Comparison of ENCODE assay signal across 8 cellular contexts in genomic region chr16:2874584-2875362, GRCh38. TPM values are rescaled to one million over a fixed set of nuclear protein-coding genes. Genes with fewer than 3 reads are reported as not detected.
DNase-seq lines count a peak whose midpoint lies in the region; ATAC-seq and TF ChIP-seq lines count a peak whose summit lies in the region.

No MANE protein-coding gene starts in this region.

- H3K4me3 Mint-ChIP-seq in immature natural killer cell, result peak overlapping the region in 1 of 5 donors; percentile 38

- H3K27me3 Mint-ChIP-seq in immature natural killer cell (ENCODE audit: low read depth in 3 of 3), result peaks cover 0 to 12% (median 2%) of the 10 kb centered on the region in 3 donors

- H3K4me3 ChIP-seq in HEK293 (ENCODE audit: low read depth, low read length) (no peak overlapping the region), body of pancreas (no peak overlapping the region)

- H3K9me3 ChIP-seq in HEK293 (ENCODE audit: control insufficient read depth, insufficient read depth, low read depth, low read length) (no peaks in the 10 kb centered on the region), body of pancreas (no peaks in the 10 kb centered on the region)

- WGBS in body of pancreas, 2 donors, result 22 to 23% methylated on average over 35 of the region's 35 CpGs

- peak; percentile 99 for ATAC-seq in body of pancreas
- no peak for ATAC-seq in GM18861 (IDR thresholded peaks at IDR 0.05; ENCODE audit: unreplicated experiment)

- no peaks in the 10 kb centered on the region for H3K36me3 ChIP-seq in HEK293 (ENCODE audit: control insufficient read depth in 2 of 2, insufficient read depth in 1 of 2, low read length in 2 of 2)
- H3K36me3 ChIP-seq in body of pancreas (replicated peaks in 1 of 2; ENCODE audit: insufficient read depth in 1 of 2, low read depth in 2 of 2), result no peaks in the 10 kb centered on the region

- intact Hi-C loops in body of pancreas (cut with DNase I), result loop anchor here (5.0 kb wide), 1 partner anchor 38 kb away; the partner anchor contains the start of gene FLYWCH1

- H3K27ac Mint-ChIP-seq in immature natural killer cell, result peak overlapping the region in 1 of 6 donors; percentile 28

- no peaks in the 10 kb centered on the region for H3K27me3 ChIP-seq in body of pancreas

- H3K4me1 Mint-ChIP-seq in immature natural killer cell, result peaks cover 0 to 5% of the 10 kb centered on the region in 2 donors

- TF ChIP-seq POLR2A in body of pancreas (IDR thresholded peaks at IDR 0.05), result no peak

- DNase-seq in DMS79 treated with DMSO at 0.1 percent for 48 hours (lab: John Stamatoyannopoulos, UW) (peak; percentile 33), NCI-H2107 (lab: John Stamatoyannopoulos, UW) (peak; percentile 46), UCSD-AML1 (lab: John Stamatoyannopoulos, UW; ENCODE audit: unreplicated experiment) (peak; percentile 83), body of pancreas (peak; percentile 80 to 85 (median 83)), immature natural killer cell (peak; percentile 64 to 72 (median 70))
- DNase-seq in stimulated activated CD4-positive, alpha-beta T cell treated with anti-CD3 and anti-CD28 coated beads, Interleukin-15, amount 100 ng/mL, for 24 hours, result peak; percentile 81

- no peaks in the 10 kb centered on the region; the same call in 1 of the 2 replicates for H3K4me1 ChIP-seq in HEK293 (ENCODE audit: control insufficient read depth, insufficient read depth, low read length)
- H3K4me1 ChIP-seq in body of pancreas, result peaks cover 4% of the 10 kb centered on the region

- peak; percentile 95 for TF ChIP-seq CTCF in HEK293 (tag by site-specific recombination; IDR thresholded peaks at IDR 0.05)
- peak; percentile 91 to 99 (median 97) for TF ChIP-seq CTCF in body of pancreas (IDR thresholded peaks at IDR 0.05)

- CTCF ChIA-PET in HEK293 (lab: Yijun Ruan, JAX), result interaction anchor here (0.5 to 3.9 kb wide), 10 partner anchors 12 to 52 kb away, joined by 3 to 16 read pairs (median 3); no protein-coding TSS in a partner anchor

- H3K36me3 Mint-ChIP-seq in immature natural killer cell, result no peaks in the 10 kb centered on the region

- H3K27ac ChIP-seq in HEK293 (ENCODE audit: extremely low read depth, low read depth, low read length) (no peak overlapping the region), body of pancreas (no peak overlapping the region)

- POLR2A ChIA-PET in HEK293 (lab: Yijun Ruan, JAX), result interaction anchor here (1.1 kb wide), 1 partner anchor 31 kb away, joined by 4 read pairs; no protein-coding TSS in a partner anchor

- H3K9me3 Mint-ChIP-seq in immature natural killer cell, result no peaks in the 10 kb centered on the region

TF ChIP-seq in HEK293, 187 proteins besides CTCF, POLR2A, EP300 and RAD21 (continues in another document):
- TF ChIP-seq ZNF558 (tag by site-specific recombination; IDR thresholded peaks at IDR 0.05) (no peak), ZNF280D (tag by site-specific recombination; IDR thresholded peaks at IDR 0.05) (no peak), SCRT2 (tag by site-specific recombination; IDR thresholded peaks at IDR 0.05) (no peak), ZNF571 (tag by site-specific recombination; IDR thresholded peaks at IDR 0.05) (no peak), ZBTB10 (tag by site-specific recombination; IDR thresholded peaks at IDR 0.05) (no peak), ZNF521 (tag by site-specific recombination; IDR thresholded peaks at IDR 0.05) (no peak), ZNF335 (tag by site-specific recombination; conservative IDR thresholded peaks at IDR 0.05) (peak; percentile 55; the same call in 1 of the 2 replicates), ZNF239 (tag by site-specific recombination; IDR thresholded peaks at IDR 0.05) (no peak)
- TF ChIP-seq, protein P1, sequence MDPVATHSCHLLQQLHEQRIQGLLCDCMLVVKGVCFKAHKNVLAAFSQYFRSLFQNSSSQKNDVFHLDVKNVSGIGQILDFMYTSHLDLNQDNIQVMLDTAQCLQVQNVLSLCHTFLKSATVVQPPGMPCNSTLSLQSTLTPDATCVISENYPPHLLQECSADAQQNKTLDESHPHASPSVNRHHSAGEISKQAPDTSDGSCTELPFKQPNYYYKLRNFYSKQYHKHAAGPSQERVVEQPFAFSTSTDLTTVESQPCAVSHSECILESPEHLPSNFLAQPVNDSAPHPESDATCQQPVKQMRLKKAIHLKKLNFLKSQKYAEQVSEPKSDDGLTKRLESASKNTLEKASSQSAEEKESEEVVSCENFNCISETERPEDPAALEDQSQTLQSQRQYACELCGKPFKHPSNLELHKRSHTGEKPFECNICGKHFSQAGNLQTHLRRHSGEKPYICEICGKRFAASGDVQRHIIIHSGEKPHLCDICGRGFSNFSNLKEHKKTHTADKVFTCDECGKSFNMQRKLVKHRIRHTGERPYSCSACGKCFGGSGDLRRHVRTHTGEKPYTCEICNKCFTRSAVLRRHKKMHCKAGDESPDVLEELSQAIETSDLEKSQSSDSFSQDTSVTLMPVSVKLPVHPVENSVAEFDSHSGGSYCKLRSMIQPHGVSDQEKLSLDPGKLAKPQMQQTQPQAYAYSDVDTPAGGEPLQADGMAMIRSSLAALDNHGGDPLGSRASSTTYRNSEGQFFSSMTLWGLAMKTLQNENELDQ (tag by site-specific recombination; IDR thresholded peaks at IDR 0.05; ENCODE audit: low read depth), result no peak

RNA-seq across cellular contexts. Expression of gene FLYWCH2, which starts 8.2 kb away (rescaled TPM):
- total RNA-seq in body of pancreas, result 10 to 100 TPM; 23.6 to 49.1 TPM
- polyA plus RNA-seq in immature natural killer cell, result 10 to 100 TPM; 15.9 to 24.5 (median 18.3) TPM

RNA-seq across cellular contexts. Expression of gene PRSS22, which starts 16.8 kb away (rescaled TPM):
- total RNA-seq in body of pancreas, result 10 to 100 TPM in 1 of 2 donors, 1 to 10 TPM in 1; 3.6 to 19.4 TPM
- polyA plus RNA-seq in immature natural killer cell, result under 1 TPM in 2 of 3 donors, not detected in 1; 0.23 to 0.40 TPM

RNA-seq across cellular contexts. Expression of gene FLYWCH1, which starts 37.0 kb away (rescaled TPM):
- 10 to 100 TPM; 24.6 to 53.7 TPM for total RNA-seq in body of pancreas
- polyA plus RNA-seq in immature natural killer cell, result 10 to 100 TPM in 1 of 3 donors, 1 to 10 TPM in 2; 2.5 to 16.1 (median 4.8) TPM

RNA-seq across cellular contexts. Expression of gene ZG16B, which starts 44.7 kb away (rescaled TPM):
- not detected for total RNA-seq in body of pancreas
- polyA plus RNA-seq in immature natural killer cell, result 1 to 10 TPM; 1.2 to 3.9 (median 1.5) TPM

RNA-seq across cellular contexts. Expression of gene PRSS21, which starts 57.7 kb away (rescaled TPM):
- total RNA-seq in body of pancreas, result 1 to 10 TPM in 1 of 2 donors, under 1 TPM in 1; 0.66 to 1.6 TPM
- 10 to 100 TPM in 1 of 3 donors, 1 to 10 TPM in 2; 3.1 to 11.0 (median 6.8) TPM for polyA plus RNA-seq in immature natural killer cell

Comparison
In these comparisons a context has a peak if more than half of its experiments do, and no peak if none do; other contexts are left out.
1. DNase-seq: peak in every context shown above with its lines; median percentile 83 in UCSD-AML1; 83 in body of pancreas; 81 in stimulated activated CD4-positive, alpha-beta T cell treated with anti-CD3 and anti-CD28 coated beads, Interleukin-15, amount 100 ng/mL, for 24 hours; 70 in immature natural killer cell; 46 in NCI-H2107; 33 in DMS79 treated with DMSO at 0.1 percent for 48 hours.